Comparison of ENCODE assay signal across 21 cellular contexts in the genomic region with DNA sequence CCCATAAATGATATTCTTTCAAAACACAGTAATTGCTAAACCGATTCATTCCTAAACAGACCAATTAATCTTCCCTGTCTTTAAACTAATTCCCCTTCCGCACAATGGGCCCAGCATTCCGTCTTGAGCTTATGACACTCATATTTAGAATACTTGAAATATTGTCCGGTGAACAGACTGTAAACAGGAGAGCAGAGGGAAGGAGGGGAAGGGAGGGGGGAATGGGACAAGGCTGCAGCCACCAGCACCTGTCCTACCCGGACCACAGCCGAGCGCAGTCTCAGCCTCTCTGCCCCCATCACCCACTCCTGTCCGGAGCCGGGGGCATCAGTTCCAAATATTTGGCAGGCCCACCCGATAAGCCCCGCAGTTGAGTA.
DNase-seq lines count a peak whose midpoint lies in the region; ATAC-seq and TF ChIP-seq lines count a peak whose summit lies in the region.
"Had no signal": no experiment of that assay in that cellular context is flagged by ENCODE, and none has a peak within 500 bp of the region (broad histone marks: within the 10 kb centered on the region; RNA-seq: fewer than 3 reads in every experiment).

No MANE protein-coding gene starts in this region.

- H3K27ac Mint-ChIP-seq in Caco-2 (ENCODE audit: unreplicated experiment): peak overlapping the region; percentile 93
- no peak overlapping the region for H3K27ac Mint-ChIP-seq in GM23338
- H3K27ac Mint-ChIP-seq: B cell; dendritic cell treated with granulocyte-macrophage colony-stimulating factor and Interleukin-4, amounts not matched to agents 40 ng/mL and 50 ng/mL, for 4 days; neural progenitor cell had no signal

- H3K4me3 ChIP-seq in Caco-2 (ENCODE audit: low read depth, low read length): no peak overlapping the region
- H3K4me3 ChIP-seq in gastrocnemius medialis: peak overlapping the region; percentile 21 to 41 (median 32)
- no peak overlapping the region for H3K4me3 ChIP-seq in GM23338
- H3K4me3 ChIP-seq: GM23248, neural progenitor cell, right atrium auricular region had no signal

- H3K9me3 ChIP-seq in Caco-2: no peaks in the 10 kb centered on the region
- H3K9me3 ChIP-seq in gastrocnemius medialis: no peaks in the 10 kb centered on the region
- H3K9me3 ChIP-seq: right atrium auricular region had no signal

- H3K4me2 ChIP-seq in GM23338: no peak overlapping the region
- H3K4me2 ChIP-seq: KMS-11, neural progenitor cell had no signal

- H3K9me2 ChIP-seq in GM23338 (ENCODE audit: insufficient read depth): no peaks in the 10 kb centered on the region

- no peaks in the 10 kb centered on the region for H3K79me2 ChIP-seq in GM23338 (replicated peaks; ENCODE audit: insufficient read depth)

- H3K4me1 Mint-ChIP-seq in Caco-2 (ENCODE audit: low read depth, unreplicated experiment) (peaks cover 43% of the 10 kb centered on the region), GM23338 (peaks cover 6% of the 10 kb centered on the region; the same call in 2 of the 3 replicates)
- H3K4me1 Mint-ChIP-seq: B cell had no signal

- in situ Hi-C loops in gastrocnemius medialis (cut with MboI; ENCODE audit: low sequenced_read_pairs in 4 of 4): loop anchor here in 3 of 4 donors (5.0 to 25.0 kb wide), 2 partner anchors 80 to 115 kb away; a partner anchor contains a TSS

- H3K4me3 Mint-ChIP-seq in Caco-2 (ENCODE audit: unreplicated experiment) (peak overlapping the region; percentile 58), GM23338 (no peak overlapping the region)
- H3K4me3 Mint-ChIP-seq: B cell; brain; dendritic cell treated with granulocyte-macrophage colony-stimulating factor and Interleukin-4, amounts not matched to agents 40 ng/mL and 50 ng/mL, for 4 days; neural progenitor cell had no signal

- CTCF ChIA-PET in Caco-2 (lab: Charles Lee): interaction anchor here (0.7 kb wide), 1 partner anchor 9 kb away, joined by 3 read pairs; no protein-coding TSS in a partner anchor

- no peak overlapping the region for H2AFZ ChIP-seq in GM23338
- H2AFZ ChIP-seq: GM23248, neural progenitor cell had no signal

- TF ChIP-seq CTCF in Caco-2 (IDR thresholded peaks at IDR 0.05; ENCODE audit: insufficient read depth in 1 of 2, low read depth in 1 of 2, low read length in 1 of 2, severe bottlenecking in 1 of 2, unreplicated experiment in 1 of 2): no peak
- no peak for TF ChIP-seq CTCF in gastrocnemius medialis (IDR thresholded peaks at IDR 0.05 in 4 of 5, conservative IDR thresholded peaks at IDR 0.05 in 1 of 5)
- no peak for TF ChIP-seq CTCF in GM23338 (conservative IDR thresholded peaks at IDR 0.05; ENCODE audit: low read depth in 2 of 2)

- peaks cover 51% of the 10 kb centered on the region for H3K4me1 ChIP-seq in Caco-2
- peaks cover 27 to 38% of the 10 kb centered on the region in 2 donors for H3K4me1 ChIP-seq in gastrocnemius medialis
- no peaks in the 10 kb centered on the region for H3K4me1 ChIP-seq in GM23338 (ENCODE audit: insufficient read depth)
- H3K4me1 ChIP-seq: neural progenitor cell had no signal

- no TSS peak for BruUV-seq in Caco-2 (replicated peaks; lab: Mats Ljungman, UMichigan)

- H3K27me3 ChIP-seq in Caco-2 (replicated peaks; ENCODE audit: control insufficient read depth, insufficient read depth, low read length): no peaks in the 10 kb centered on the region
- no peaks in the 10 kb centered on the region for H3K27me3 ChIP-seq in gastrocnemius medialis
- no peaks in the 10 kb centered on the region for H3K27me3 ChIP-seq in GM23338 (ENCODE audit: insufficient read depth)
- H3K27me3 ChIP-seq: neural progenitor cell, right atrium auricular region had no signal

- no peaks in the 10 kb centered on the region for H3K9me3 Mint-ChIP-seq in Caco-2 (ENCODE audit: unreplicated experiment)
- no peaks in the 10 kb centered on the region for H3K9me3 Mint-ChIP-seq in GM23338
- H3K9me3 Mint-ChIP-seq: brain; dendritic cell treated with granulocyte-macrophage colony-stimulating factor and Interleukin-4, amounts not matched to agents 40 ng/mL and 50 ng/mL, for 4 days; neural progenitor cell had no signal

- no peaks in the 10 kb centered on the region for H3F3A ChIP-seq in GM23338 (replicated peaks; ENCODE audit: low read depth)

- H4K20me1 ChIP-seq in GM23338 (replicated peaks; ENCODE audit: insufficient read depth): no peaks in the 10 kb centered on the region

- no peak for TF ChIP-seq POLR2A in gastrocnemius medialis (IDR thresholded peaks at IDR 0.05)

- peaks cover 6% of the 10 kb centered on the region for H3K36me3 Mint-ChIP-seq in Caco-2 (ENCODE audit: insufficient read depth, unreplicated experiment)
- no peaks in the 10 kb centered on the region for H3K36me3 Mint-ChIP-seq in GM23338 (ENCODE audit: low read depth)
- H3K36me3 Mint-ChIP-seq: brain, neural progenitor cell had no signal

- ATAC-seq in left colon (peak; percentile 34), gastrocnemius medialis (peak; percentile 66 to 73), GM21381 (IDR thresholded peaks at IDR 0.05; ENCODE audit: unreplicated experiment) (no peak), GM23338 (no peak)
- ATAC-seq: PC-3 had no signal

- H3K27me3 Mint-ChIP-seq in Caco-2 (ENCODE audit: insufficient read depth, unreplicated experiment) (no peaks in the 10 kb centered on the region), GM23338 (ENCODE audit: insufficient read depth, low read depth, poor library complexity) (peaks cover 2% of the 10 kb centered on the region)
- H3K27me3 Mint-ChIP-seq: dendritic cell treated with granulocyte-macrophage colony-stimulating factor and Interleukin-4, amounts not matched to agents 40 ng/mL and 50 ng/mL, for 4 days had no signal

- H3K36me3 ChIP-seq in Caco-2 (ENCODE audit: control insufficient read depth, insufficient read depth, low read length): no peaks in the 10 kb centered on the region
- no peaks in the 10 kb centered on the region for H3K36me3 ChIP-seq in gastrocnemius medialis
- no peaks in the 10 kb centered on the region for H3K36me3 ChIP-seq in GM23338 (ENCODE audit: insufficient read depth)
- H3K36me3 ChIP-seq: neural progenitor cell, right atrium auricular region had no signal

- H3K27ac ChIP-seq in gastrocnemius medialis (peak overlapping the region; percentile 90 to 96 (median 92)), GM23338 (ENCODE audit: low read depth) (no peak overlapping the region)
- H3K27ac ChIP-seq: KMS-11, neural progenitor cell, right atrium auricular region had no signal

- POLR2A ChIA-PET in Caco-2 (lab: Charles Lee): interaction anchor here (0.5 to 2.9 kb wide), 4 partner anchors 23 to 175 kb away, joined by 3 to 23 read pairs (median 11); a partner anchor contains a TSS

- DNase-seq in Caco-2: peak; percentile 54 to 64
- peak; percentile 74 for DNase-seq in amniotic epithelial cell (ENCODE audit: low read depth)
- DNase-seq in left colon: no peak
- DNase-seq in gastrocnemius medialis: peak in 1 of 2 donors; percentile 57
- no peak for DNase-seq in activated T-cell treated with anti-CD3 and anti-CD28 coated beads, Interleukin-2, amount 50 U/mL, for 48 hours
- no peak for DNase-seq in GM23338 (ENCODE audit: low spot score)
- DNase-seq in NCI-H1694 (lab: John Stamatoyannopoulos, UW): no peak
- DNase-seq: activated CD4-positive, alpha-beta T cell treated with anti-CD3 and anti-CD28 coated beads, Interleukin-2, amount 50 U/mL, for 48 hours; activated naive CD4-positive, alpha-beta T cell treated with anti-CD3 and anti-CD28 coated beads, Interleukin-2, amount 50 U/mL, for 16 hours; NCI-H1092 treated with DMSO at 0.1 percent for 48 hours; NCI-H82; stimulated activated CD4-positive, alpha-beta T cell treated with anti-CD3 and anti-CD28 coated beads, Interleukin-2, amount 100 ng/mL, for 24 hours had no signal

- intact Hi-C loops in Caco-2 (cut with micrococcal nuclease; ENCODE audit: unreplicated experiment) (loop anchor here (5.0 kb wide), 2 partner anchors 40 to 130 kb away; no protein-coding TSS in a partner anchor), left colon (cut with DNase I, micrococcal nuclease) (no loop called here), gastrocnemius medialis (cut with DNase I; ENCODE audit: low total_unique reads) (loop anchor here (1.0 kb wide), 2 partner anchors 12 to 114 kb away; no protein-coding TSS in a partner anchor)

Comparison
In these comparisons a context has a peak if more than half of its experiments do, and no peak if none do; other contexts are left out.
1. DNase-seq: peak in Caco-2 (2 of 2) and amniotic epithelial cell (single experiment); none in left colon (0 of 2), activated T-cell treated with anti-CD3 and anti-CD28 coated beads, Interleukin-2, amount 50 U/mL, for 48 hours (0 of 2), GM23338 (single experiment) and NCI-H1694 (single experiment).
2. H3K4me3 ChIP-seq: peak in gastrocnemius medialis (4 of 4); none in Caco-2 (single experiment) and GM23338 (single experiment).
3. ATAC-seq: peak in left colon (single experiment) and gastrocnemius medialis (2 of 2); none in GM21381 (single experiment) and GM23338 (single experiment).
4. intact Hi-C loops: an anchor here in Caco-2 (5.0 kb wide) and gastrocnemius medialis (1.0 kb wide); none called in left colon.